17 cellular contexts compared by ENCODE assay signal in the genomic region with DNA sequence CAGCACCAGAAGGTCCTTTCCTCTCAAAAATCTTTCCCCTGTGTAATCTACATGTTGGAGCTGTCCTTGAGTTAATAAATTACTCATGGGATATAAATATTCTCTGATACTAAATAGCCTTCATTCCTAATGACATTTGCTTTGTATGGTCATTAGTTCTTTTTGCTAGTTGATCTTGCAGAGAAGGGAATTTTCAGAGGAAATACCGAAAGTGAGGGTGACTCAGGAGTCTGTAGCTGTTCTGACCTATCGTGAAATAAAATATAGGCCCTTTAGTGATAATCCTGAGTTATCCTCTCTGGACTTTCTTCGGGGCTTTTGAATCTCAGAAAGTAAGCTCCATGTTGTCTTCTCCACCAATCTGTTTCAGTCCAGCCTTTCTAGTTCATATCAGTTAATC. TPM values are rescaled to one million over a fixed set of nuclear protein-coding genes. Genes with fewer than 3 reads are reported as not detected.
DNase-seq lines count a peak whose midpoint lies in the region; ATAC-seq, FAIRE-seq and TF ChIP-seq lines count a peak whose summit lies in the region.
"Had no signal": no experiment of that assay in that cellular context is flagged by ENCODE, and none has a peak within 500 bp of the region (broad histone marks: within the 10 kb centered on the region; RNA-seq: fewer than 3 reads in every experiment).

No MANE protein-coding gene starts in this region.

- DNase-seq in A549 (ENCODE audit: low read depth in 1 of 2, low spot score in 1 of 2) (no peak), HS-27A (ENCODE audit: low read depth) (peak; percentile 20), mammary epithelial cell (peak; percentile 43), glomerular visceral epithelial cell (ENCODE audit: extremely low spot score) (peak; percentile 25), NAMALWA (ENCODE audit: low spot score) (no peak), thyroid gland (no peak), A673 (ENCODE audit: low spot score) (no peak)
- DNase-seq: activated CD4-positive, alpha-beta T cell treated with anti-CD3 and anti-CD28 coated beads for 36 hours; activated naive CD4-positive, alpha-beta T cell treated with anti-CD3 and anti-CD28 coated beads, Interleukin-2, amount 50 U/mL, for 16 hours; GDM1; left colon; NCI-H1105 treated with DMSO at 0.1 percent for 48 hours; NK-92 treated with Interleukin-12 subunit alpha and Interleukin-12 subunit beta, amount 100 ng/mL, for 24 hours; stimulated activated naive CD4-positive, alpha-beta T cell treated with Interleukin-2 at 50 U/mL for 16 hours had no signal

- no peak for TF ChIP-seq POLR2A in A549 (IDR thresholded peaks at IDR 0.05; ENCODE audit: low read length)
- TF ChIP-seq POLR2A in thyroid gland (IDR thresholded peaks at IDR 0.05): no peak

- H3K79me2 ChIP-seq in mammary epithelial cell (ENCODE audit: insufficient read depth, low read length): no peaks in the 10 kb centered on the region
- H3K79me2 ChIP-seq: hepatocyte had no signal

- in situ Hi-C loops in mammary epithelial cell (cut with MboI; ENCODE audit: low sequenced_read_pairs in 2 of 2): no loop called here

- H3K4me3 ChIP-seq in A549 (no peak overlapping the region), mammary epithelial cell (replicated peaks in 1 of 3; ENCODE audit: insufficient read depth in 1 of 3, low read depth in 2 of 3, low read length in 3 of 3) (peak overlapping the region in 1 of 3 experiments; percentile 3), thyroid gland (replicated peaks in 1 of 3) (no peak overlapping the region), A673 (ENCODE audit: low read depth, low read length, poor library complexity, severe bottlenecking) (no peak overlapping the region)
- H3K4me3 ChIP-seq: hepatocyte, K562 had no signal

- H2AFZ ChIP-seq in mammary epithelial cell (ENCODE audit: low read depth, low read length): no peak overlapping the region
- H2AFZ ChIP-seq: hepatocyte had no signal

- CTCF ChIA-PET in A549 (lab: Yijun Ruan, JAX) (no interaction called here), mammary epithelial cell (lab: Charles Lee; ENCODE audit: low non-redundant PET) (no interaction called here), A673 (lab: Charles Lee) (no interaction called here)

- H3K9ac ChIP-seq in mammary epithelial cell (ENCODE audit: insufficient read depth, low read length): no peak overlapping the region

- H3K9me3 ChIP-seq in A549: peaks cover 8% of the 10 kb centered on the region; the same call in 2 of the 3 replicates
- peaks cover 6% of the 10 kb centered on the region for H3K9me3 ChIP-seq in mammary epithelial cell (replicated peaks; ENCODE audit: insufficient read depth, low read length)
- no peaks in the 10 kb centered on the region for H3K9me3 ChIP-seq in thyroid gland
- H3K9me3 ChIP-seq in A673 (ENCODE audit: low read depth, low read length, poor library complexity, severe bottlenecking): peaks cover 8% of the 10 kb centered on the region

- intact Hi-C loops in mammary epithelial cell (cut with micrococcal nuclease): loop anchor here (1.0 to 5.0 kb wide), 2 partner anchors 19 to 37 kb away; partner anchors contain the start of genes CLDN12 and GTPBP10
- intact Hi-C loops in thyroid gland (cut with DNase I): no loop called here
- intact Hi-C loops in A673 (cut with micrococcal nuclease; ENCODE audit: unreplicated experiment): no loop called here

- H3K4me2 ChIP-seq in A549 (no peak overlapping the region), mammary epithelial cell (ENCODE audit: insufficient read depth, low read depth, low read length) (peak overlapping the region; percentile 79)
- H3K4me2 ChIP-seq: hepatocyte had no signal

- H4K20me1 ChIP-seq in mammary epithelial cell (ENCODE audit: insufficient read depth, low read length): no peaks in the 10 kb centered on the region

- H3K27ac ChIP-seq in A549 (no peak overlapping the region), mammary epithelial cell (ENCODE audit: insufficient read depth, low read depth, low read length) (peak overlapping the region; percentile 68), thyroid gland (no peak overlapping the region), A673 (ENCODE audit: low read depth, low read length, poor library complexity, severe bottlenecking) (no peak overlapping the region)
- H3K27ac ChIP-seq: hepatocyte had no signal

- TF ChIP-seq CTCF in A549 (IDR thresholded peaks at IDR 0.05) (no peak), mammary epithelial cell (conservative IDR thresholded peaks at IDR 0.05 in 1 of 2, IDR thresholded peaks at IDR 0.05 in 1 of 2; ENCODE audit: extremely low read depth in 1 of 2, insufficient read depth in 1 of 2, low read depth in 1 of 2, low read length in 2 of 2) (no peak), thyroid gland (IDR thresholded peaks at IDR 0.05) (no peak), A673 (conservative IDR thresholded peaks at IDR 0.05; ENCODE audit: low read depth, low read length) (no peak)

- POLR2A ChIA-PET in A549 (lab: Yijun Ruan, JAX): no interaction called here
- POLR2A ChIA-PET in A673 (lab: Charles Lee; ENCODE audit: low non-redundant PET): no interaction called here

- ATAC-seq in A549 (no peak), GM18907 (IDR thresholded peaks at IDR 0.05; ENCODE audit: unreplicated experiment) (no peak)
- ATAC-seq: activated CD4-positive, alpha-beta T cell treated with anti-CD3 and anti-CD28 coated beads for 36 hours; K562; left colon had no signal

- dilution Hi-C loops in mammary epithelial cell (cut with HindIII; ENCODE audit: low sequenced_read_pairs): no loop called here

- H3K36me3 ChIP-seq in mammary epithelial cell (ENCODE audit: insufficient read depth, low read length) (peaks cover 13% of the 10 kb centered on the region), thyroid gland (peaks cover 20 to 23% of the 10 kb centered on the region in 2 donors), A673 (ENCODE audit: insufficient read depth, low read length, poor library complexity, severe bottlenecking) (peaks cover 43% of the 10 kb centered on the region)

- peak; percentile 36 for FAIRE-seq in A549 (lab: Jason Lieb, UNC)
- FAIRE-seq: K562 had no signal

- H3K27me3 ChIP-seq in mammary epithelial cell (ENCODE audit: insufficient read depth, low read length): no peaks in the 10 kb centered on the region
- H3K27me3 ChIP-seq in thyroid gland: no peaks in the 10 kb centered on the region
- no peaks in the 10 kb centered on the region for H3K27me3 ChIP-seq in A673 (replicated peaks; ENCODE audit: insufficient read depth, low read depth, low read length, poor library complexity)
- H3K27me3 ChIP-seq: hepatocyte had no signal

- no peak for TF ChIP-seq RAD21 in A549 (conservative IDR thresholded peaks at IDR 0.05 in 1 of 2, IDR thresholded peaks at IDR 0.05 in 1 of 2)

- no peak for TF ChIP-seq EP300 in A549 (IDR thresholded peaks at IDR 0.05)

- BruUV-seq in mammary epithelial cell (replicated peaks; lab: Mats Ljungman, UMichigan): no TSS peak
- no TSS peak for BruUV-seq in A673 (replicated peaks; lab: Mats Ljungman, UMichigan)

- H3K4me1 ChIP-seq in A549: 0 out of 3 replicates have a peak, but pooled peaks cover 14% of the 10 kb centered on the region
- peaks cover 36% of the 10 kb centered on the region for H3K4me1 ChIP-seq in mammary epithelial cell (ENCODE audit: insufficient read depth, low read length)
- H3K4me1 ChIP-seq in thyroid gland: no peaks in the 10 kb centered on the region
- H3K4me1 ChIP-seq in A673 (ENCODE audit: insufficient read depth, low read length, poor library complexity, severe bottlenecking): no peaks in the 10 kb centered on the region

- 59% methylated on average over 3 of the region's 3 CpGs for WGBS in A549 (ENCODE audit: missing lambda C conversion rate)
- 68% methylated on average over 3 of the region's 3 CpGs for WGBS in mammary epithelial cell (ENCODE audit: low coverage, missing lambda C conversion rate)
- whole genome bisulfite sequencing in thyroid gland, 2 donors: 96 to 97% methylated on average over 3 of the region's 3 CpGs

TF ChIP-seq in A549, 52 proteins besides CTCF, POLR2A, EP300 and RAD21 (continues in another document):
- TF ChIP-seq MAX (IDR thresholded peaks at IDR 0.05) (no peak), EHMT2 (IDR thresholded peaks at IDR 0.05; ENCODE audit: low read depth) (no peak), FOSB (CRISPR knock-in tag; IDR thresholded peaks at IDR 0.05) (no peak), GATA3 (IDR thresholded peaks at IDR 0.05; ENCODE audit: borderline replicate concordance) (no peak), ELK1 (IDR thresholded peaks at IDR 0.05; ENCODE audit: low read depth, low read length) (no peak)

RNA-seq across cellular contexts. Expression of gene CLDN12, which starts 19.4 kb away (rescaled TPM):
- polyA plus RNA-seq in A549 (2011; rRNA removed): 51.3 and 71.7 TPM in 2 replicates
- 27.0 and 28.7 TPM in 2 replicates for polyA plus RNA-seq in A549 (2012; cell fraction: cytosol; rRNA removed)
- 41.1 and 41.7 TPM in 2 replicates for polyA plus RNA-seq in A549 (2012; cell fraction: nucleus; rRNA removed)
- 16.6 to 19.9 TPM (median 17.8 TPM) in 3 replicates for polyA plus RNA-seq in A549 (2017; fragmentation: RNase III; extraction: RNeasy Plus Mini Kit Qiagen cat#74134 plus additional on column Dnase treatment)
- polyA minus RNA-seq in A549 (2011; rRNA and poly(A)+ RNA removed): 138 and 190 TPM in 2 replicates
- 10 to 100 TPM; 45.3 to 68.5 TPM for total RNA-seq in mammary epithelial cell
- polyA plus RNA-seq in mammary epithelial cell: 65.3 TPM
- polyA minus RNA-seq in mammary epithelial cell: 96.7 TPM
- total RNA-seq in thyroid gland: 10 to 100 TPM; 22.8 to 35.5 (median 29.3) TPM
- total RNA-seq in A673 (2021): 32.9 and 35.1 TPM in 2 replicates

RNA-seq across cellular contexts. Expression of gene GTPBP10, which starts 37.4 kb away (rescaled TPM):
- polyA plus RNA-seq in A549 (2011; rRNA removed) (39.6 and 54.9 TPM in 2 replicates), A549 (2017; fragmentation: RNase III; extraction: RNeasy Plus Mini Kit Qiagen cat#74134 plus additional on column Dnase treatment) (16.5 to 18.3 TPM (median 18.0 TPM) in 3 replicates), mammary epithelial cell (12.1 TPM)
- polyA plus RNA-seq in A549 (2012; cell fraction: cytosol; rRNA removed): 6.1 and 8.4 TPM in 2 replicates
- 2.9 and 5.4 TPM in 2 replicates for polyA plus RNA-seq in A549 (2012; cell fraction: nucleus; rRNA removed)
- 10.7 and 14.1 TPM in 2 replicates for polyA minus RNA-seq in A549 (2011; rRNA and poly(A)+ RNA removed)
- total RNA-seq in mammary epithelial cell (10 to 100 TPM; 12.2 to 35.5 TPM), thyroid gland (10 to 100 TPM; 25.0 to 41.4 (median 33.2) TPM), A673 (2021) (32.9 and 34.7 TPM in 2 replicates)
- polyA minus RNA-seq in mammary epithelial cell: 14.4 TPM

Comparison
In these comparisons a context has a peak if more than half of its experiments do, and no peak if none do; other contexts are left out.
1. DNase-seq: peak in HS-27A (single experiment), mammary epithelial cell (single experiment) and glomerular visceral epithelial cell (single experiment); none in A549 (0 of 2), NAMALWA (single experiment), thyroid gland (0 of 2) and A673 (single experiment).